Comparison of ENCODE assay signal across 8 cellular contexts in genomic region chr18:48927286-48928080, GRCh38. TPM values are rescaled to one million over a fixed set of nuclear protein-coding genes. Genes with fewer than 3 reads are reported as not detected.
DNase-seq lines count a peak whose midpoint lies in the region; ATAC-seq and TF ChIP-seq lines count a peak whose summit lies in the region.

No MANE protein-coding gene starts in this region.

- H3K27ac ChIP-seq in caudate nucleus (ENCODE audit: low read depth, low read length): no peak overlapping the region

- H3K4me3 Mint-ChIP-seq in effector memory CD8-positive, alpha-beta T cell: peak overlapping the region; percentile 36 to 83
- no peak overlapping the region for H3K4me3 Mint-ChIP-seq in osteocyte (ENCODE audit: unreplicated experiment)

- H3K27me3 Mint-ChIP-seq in effector memory CD8-positive, alpha-beta T cell: no peaks in the 10 kb centered on the region
- H3K27me3 Mint-ChIP-seq in osteocyte (ENCODE audit: unreplicated experiment): no peaks in the 10 kb centered on the region

- H3F3A ChIP-seq in Loucy (ENCODE audit: low read depth): no peaks in the 10 kb centered on the region

- peak overlapping the region; percentile 85 for H3K4me2 ChIP-seq in Loucy (ENCODE audit: low read depth, low read length, poor library complexity, severe bottlenecking)

- DNase-seq in NCI-H510A treated with DMSO at 0.1 percent for 48 hours (lab: John Stamatoyannopoulos, UW): peak; percentile 23
- DNase-seq in NCI-H510A (lab: John Stamatoyannopoulos, UW): no peak
- DNase-seq in effector memory CD8-positive, alpha-beta T cell: no peak
- DNase-seq in osteocyte (ENCODE audit: extremely low spot score, unreplicated experiment): no peak
- no peak for DNase-seq in DMS153 treated with DMSO at 0.1 percent for 48 hours (lab: John Stamatoyannopoulos, UW; ENCODE audit: unreplicated experiment)
- no peak for DNase-seq in caudate nucleus (lab: John Stamatoyannopoulos, UW)

- H3K9me2 ChIP-seq in Loucy (replicated peaks; ENCODE audit: low read depth, low read length): no peaks in the 10 kb centered on the region

- H4K20me1 ChIP-seq in Loucy (ENCODE audit: insufficient read depth, low read length, poor library complexity, severe bottlenecking): peaks cover 91% of the 10 kb centered on the region

- ATAC-seq in effector memory CD8-positive, alpha-beta T cell (replicated peaks): no peak
- no peak for ATAC-seq in GM18519 (IDR thresholded peaks at IDR 0.05; ENCODE audit: low FRiP score, unreplicated experiment)

- no peaks in the 10 kb centered on the region for H3K9me3 ChIP-seq in Loucy (ENCODE audit: insufficient read depth, low read depth, low read length)

- H3K79me2 ChIP-seq in Loucy (ENCODE audit: insufficient read depth, low read length): peaks cover 97% of the 10 kb centered on the region

- TF ChIP-seq CTCF in Loucy (conservative IDR thresholded peaks at IDR 0.05; ENCODE audit: low read length) (no peak), osteocyte (IDR thresholded peaks at IDR 0.05) (no peak)

- H3K36me3 ChIP-seq in Loucy (ENCODE audit: insufficient read depth, low read length): peaks cover 47% of the 10 kb centered on the region; the same call in 1 of the 2 replicates

- H3K9ac ChIP-seq in Loucy (ENCODE audit: low read depth, low read length, poor library complexity, severe bottlenecking): no peak overlapping the region

- no peaks in the 10 kb centered on the region for H3K9me3 Mint-ChIP-seq in effector memory CD8-positive, alpha-beta T cell
- H3K9me3 Mint-ChIP-seq in osteocyte (ENCODE audit: unreplicated experiment): no peaks in the 10 kb centered on the region

- peaks cover 99% of the 10 kb centered on the region for H3K36me3 Mint-ChIP-seq in effector memory CD8-positive, alpha-beta T cell (ENCODE audit: insufficient read depth)
- H3K36me3 Mint-ChIP-seq in osteocyte (ENCODE audit: unreplicated experiment): peaks cover 22% of the 10 kb centered on the region

- peaks cover 51% of the 10 kb centered on the region for H3K4me1 ChIP-seq in Loucy (ENCODE audit: insufficient read depth, low read length, poor library complexity, severe bottlenecking)

- no peak overlapping the region for H2AFZ ChIP-seq in Loucy (ENCODE audit: low read length)

- H3K27me3 ChIP-seq in Loucy (ENCODE audit: insufficient read depth, low read length, poor library complexity, severe bottlenecking): no peaks in the 10 kb centered on the region

- H3K4me3 ChIP-seq in Loucy (ENCODE audit: low read length, poor library complexity, severe bottlenecking): no peak overlapping the region

- peak overlapping the region; percentile 97 to 98 for H3K27ac Mint-ChIP-seq in effector memory CD8-positive, alpha-beta T cell
- peak overlapping the region; percentile 97 for H3K27ac Mint-ChIP-seq in osteocyte (ENCODE audit: unreplicated experiment)

- H3K4me1 Mint-ChIP-seq in effector memory CD8-positive, alpha-beta T cell (ENCODE audit: low read depth in 2 of 2): peaks cover 89 to 94% of the 10 kb centered on the region in 2 donors
- peaks cover 99% of the 10 kb centered on the region for H3K4me1 Mint-ChIP-seq in osteocyte (ENCODE audit: unreplicated experiment)

RNA-seq across cellular contexts. Expression of gene SMAD7, which starts 23.3 kb away (rescaled TPM):
- total RNA-seq in osteocyte: 53.6 and 55.8 TPM in 2 replicates
